ENCODE assay signal across 1 cellular context in genomic region chr1:15550573-15550972, GRCh38.
TF ChIP-seq lines count a peak whose summit lies in the region.

No MANE protein-coding gene starts in this region.

TF ChIP-seq in GM23338, 12 proteins besides CTCF, POLR2A, EP300 and RAD21 (continued from another document):
- TF ChIP-seq, protein P1, sequence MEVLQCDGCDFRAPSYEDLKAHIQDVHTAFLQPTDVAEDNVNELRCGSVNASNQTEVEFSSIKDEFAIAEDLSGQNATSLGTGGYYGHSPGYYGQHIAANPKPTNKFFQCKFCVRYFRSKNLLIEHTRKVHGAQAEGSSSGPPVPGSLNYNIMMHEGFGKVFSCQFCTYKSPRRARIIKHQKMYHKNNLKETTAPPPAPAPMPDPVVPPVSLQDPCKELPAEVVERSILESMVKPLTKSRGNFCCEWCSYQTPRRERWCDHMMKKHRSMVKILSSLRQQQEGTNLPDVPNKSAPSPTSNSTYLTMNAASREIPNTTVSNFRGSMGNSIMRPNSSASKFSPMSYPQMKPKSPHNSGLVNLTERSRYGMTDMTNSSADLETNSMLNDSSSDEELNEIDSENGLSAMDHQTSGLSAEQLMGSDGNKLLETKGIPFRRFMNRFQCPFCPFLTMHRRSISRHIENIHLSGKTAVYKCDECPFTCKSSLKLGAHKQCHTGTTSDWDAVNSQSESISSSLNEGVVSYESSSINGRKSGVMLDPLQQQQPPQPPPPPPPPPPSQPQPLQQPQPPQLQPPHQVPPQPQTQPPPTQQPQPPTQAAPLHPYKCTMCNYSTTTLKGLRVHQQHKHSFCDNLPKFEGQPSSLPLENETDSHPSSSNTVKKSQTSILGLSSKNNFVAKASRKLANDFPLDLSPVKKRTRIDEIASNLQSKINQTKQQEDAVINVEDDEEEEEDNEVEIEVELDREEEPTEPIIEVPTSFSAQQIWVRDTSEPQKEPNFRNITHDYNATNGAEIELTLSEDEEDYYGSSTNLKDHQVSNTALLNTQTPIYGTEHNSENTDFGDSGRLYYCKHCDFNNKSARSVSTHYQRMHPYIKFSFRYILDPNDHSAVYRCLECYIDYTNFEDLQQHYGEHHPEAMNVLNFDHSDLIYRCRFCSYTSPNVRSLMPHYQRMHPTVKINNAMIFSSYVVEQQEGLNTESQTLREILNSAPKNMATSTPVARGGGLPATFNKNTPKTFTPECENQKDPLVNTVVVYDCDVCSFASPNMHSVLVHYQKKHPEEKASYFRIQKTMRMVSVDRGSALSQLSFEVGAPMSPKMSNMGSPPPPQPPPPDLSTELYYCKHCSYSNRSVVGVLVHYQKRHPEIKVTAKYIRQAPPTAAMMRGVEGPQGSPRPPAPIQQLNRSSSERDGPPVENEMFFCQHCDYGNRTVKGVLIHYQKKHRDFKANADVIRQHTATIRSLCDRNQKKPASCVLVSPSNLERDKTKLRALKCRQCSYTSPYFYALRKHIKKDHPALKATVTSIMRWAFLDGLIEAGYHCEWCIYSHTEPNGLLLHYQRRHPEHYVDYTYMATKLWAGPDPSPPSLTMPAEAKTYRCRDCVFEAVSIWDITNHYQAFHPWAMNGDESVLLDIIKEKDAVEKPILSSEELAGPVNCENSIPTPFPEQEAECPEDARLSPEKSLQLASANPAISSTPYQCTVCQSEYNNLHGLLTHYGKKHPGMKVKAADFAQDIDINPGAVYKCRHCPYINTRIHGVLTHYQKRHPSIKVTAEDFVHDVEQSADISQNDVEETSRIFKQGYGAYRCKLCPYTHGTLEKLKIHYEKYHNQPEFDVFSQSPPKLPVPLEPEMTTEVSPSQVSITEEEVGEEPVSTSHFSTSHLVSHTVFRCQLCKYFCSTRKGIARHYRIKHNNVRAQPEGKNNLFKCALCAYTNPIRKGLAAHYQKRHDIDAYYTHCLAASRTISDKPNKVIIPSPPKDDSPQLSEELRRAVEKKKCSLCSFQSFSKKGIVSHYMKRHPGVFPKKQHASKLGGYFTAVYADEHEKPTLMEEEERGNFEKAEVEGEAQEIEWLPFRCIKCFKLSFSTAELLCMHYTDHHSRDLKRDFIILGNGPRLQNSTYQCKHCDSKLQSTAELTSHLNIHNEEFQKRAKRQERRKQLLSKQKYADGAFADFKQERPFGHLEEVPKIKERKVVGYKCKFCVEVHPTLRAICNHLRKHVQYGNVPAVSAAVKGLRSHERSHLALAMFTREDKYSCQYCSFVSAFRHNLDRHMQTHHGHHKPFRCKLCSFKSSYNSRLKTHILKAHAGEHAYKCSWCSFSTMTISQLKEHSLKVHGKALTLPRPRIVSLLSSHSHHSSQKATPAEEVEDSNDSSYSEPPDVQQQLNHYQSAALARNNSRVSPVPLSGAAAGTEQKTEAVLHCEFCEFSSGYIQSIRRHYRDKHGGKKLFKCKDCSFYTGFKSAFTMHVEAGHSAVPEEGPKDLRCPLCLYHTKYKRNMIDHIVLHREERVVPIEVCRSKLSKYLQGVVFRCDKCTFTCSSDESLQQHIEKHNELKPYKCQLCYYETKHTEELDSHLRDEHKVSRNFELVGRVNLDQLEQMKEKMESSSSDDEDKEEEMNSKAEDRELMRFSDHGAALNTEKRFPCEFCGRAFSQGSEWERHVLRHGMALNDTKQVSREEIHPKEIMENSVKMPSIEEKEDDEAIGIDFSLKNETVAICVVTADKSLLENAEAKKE (CRISPR knock-in tag; IDR thresholded peaks at IDR 0.05): no peak
- TF ChIP-seq, protein P2, sequence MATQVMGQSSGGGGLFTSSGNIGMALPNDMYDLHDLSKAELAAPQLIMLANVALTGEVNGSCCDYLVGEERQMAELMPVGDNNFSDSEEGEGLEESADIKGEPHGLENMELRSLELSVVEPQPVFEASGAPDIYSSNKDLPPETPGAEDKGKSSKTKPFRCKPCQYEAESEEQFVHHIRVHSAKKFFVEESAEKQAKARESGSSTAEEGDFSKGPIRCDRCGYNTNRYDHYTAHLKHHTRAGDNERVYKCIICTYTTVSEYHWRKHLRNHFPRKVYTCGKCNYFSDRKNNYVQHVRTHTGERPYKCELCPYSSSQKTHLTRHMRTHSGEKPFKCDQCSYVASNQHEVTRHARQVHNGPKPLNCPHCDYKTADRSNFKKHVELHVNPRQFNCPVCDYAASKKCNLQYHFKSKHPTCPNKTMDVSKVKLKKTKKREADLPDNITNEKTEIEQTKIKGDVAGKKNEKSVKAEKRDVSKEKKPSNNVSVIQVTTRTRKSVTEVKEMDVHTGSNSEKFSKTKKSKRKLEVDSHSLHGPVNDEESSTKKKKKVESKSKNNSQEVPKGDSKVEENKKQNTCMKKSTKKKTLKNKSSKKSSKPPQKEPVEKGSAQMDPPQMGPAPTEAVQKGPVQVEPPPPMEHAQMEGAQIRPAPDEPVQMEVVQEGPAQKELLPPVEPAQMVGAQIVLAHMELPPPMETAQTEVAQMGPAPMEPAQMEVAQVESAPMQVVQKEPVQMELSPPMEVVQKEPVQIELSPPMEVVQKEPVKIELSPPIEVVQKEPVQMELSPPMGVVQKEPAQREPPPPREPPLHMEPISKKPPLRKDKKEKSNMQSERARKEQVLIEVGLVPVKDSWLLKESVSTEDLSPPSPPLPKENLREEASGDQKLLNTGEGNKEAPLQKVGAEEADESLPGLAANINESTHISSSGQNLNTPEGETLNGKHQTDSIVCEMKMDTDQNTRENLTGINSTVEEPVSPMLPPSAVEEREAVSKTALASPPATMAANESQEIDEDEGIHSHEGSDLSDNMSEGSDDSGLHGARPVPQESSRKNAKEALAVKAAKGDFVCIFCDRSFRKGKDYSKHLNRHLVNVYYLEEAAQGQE (IDR thresholded peaks at IDR 0.05; ENCODE audit: unreplicated experiment): no peak
TF ChIP-seq in GM23338: peak in this region for 0.
